In genomic region chr22:33806191-33806590, GRCh38 we compare ENCODE assay signal across 18 cellular contexts.
DNase-seq lines count a peak whose midpoint lies in the region; ATAC-seq, FAIRE-seq and TF ChIP-seq lines count a peak whose summit lies in the region.
"Had no signal": no experiment of that assay in that cellular context is flagged by ENCODE, and none has a peak within 500 bp of the region (broad histone marks: within the 10 kb centered on the region; RNA-seq: fewer than 3 reads in every experiment).

No MANE protein-coding gene starts in this region.

- H3K27ac ChIP-seq in right lobe of liver, result peak overlapping the region in 1 of 3 donors; percentile 34
- H3K27ac ChIP-seq: esophagus squamous epithelium, hepatocyte, parathyroid adenoma had no signal

- H3K4me1 Mint-ChIP-seq in mesothelial cell of epicardium, result peaks cover 6% of the 10 kb centered on the region
- H3K4me1 Mint-ChIP-seq: activated naive CD8-positive, alpha-beta T cell treated with anti-CD3 and anti-CD28 coated beads, Interleukin-2, amount 10 ng/mL, durations not matched to agents 7 days and 5 days had no signal

- ATAC-seq in GM19438 (IDR thresholded peaks at IDR 0.05; ENCODE audit: low read depth, unreplicated experiment) (peak; percentile 70), HG03432 (IDR thresholded peaks at IDR 0.05; ENCODE audit: unreplicated experiment) (peak; percentile 59), right lobe of liver (peak; percentile 87 to 96 (median 92))
- ATAC-seq: activated CD8-positive, alpha-beta T cell treated with anti-CD3 and anti-CD28 coated beads for 36 hours had no signal

- no peaks in the 10 kb centered on the region for H3K27me3 Mint-ChIP-seq in mesothelial cell of epicardium (ENCODE audit: low read depth)
- H3K27me3 Mint-ChIP-seq: activated CD8-positive, alpha-beta T cell treated with anti-CD3 and anti-CD28 coated beads for 36 hours; activated naive CD8-positive, alpha-beta T cell treated with anti-CD3 and anti-CD28 coated beads, Interleukin-2, amount 10 ng/mL, durations not matched to agents 7 days and 5 days; stimulated activated naive CD8-positive, alpha-beta T cell treated with anti-CD3 and anti-CD28 coated beads, Interleukin-15, Interleukin-2, amounts not matched to agents 100 ng/mL and 50 ng/mL, for 24 hours had no signal

- no peak overlapping the region for H3K4me3 ChIP-seq in right lobe of liver
- H3K4me3 ChIP-seq: esophagus squamous epithelium, hepatocyte had no signal

- H3K9me3 Mint-ChIP-seq in mesothelial cell of epicardium, result peaks cover 10% of the 10 kb centered on the region

- CTCF ChIA-PET in GM10248 (lab: Yijun Ruan, JAX), result interaction anchor here (0.7 to 1.5 kb wide), 8 partner anchors 9 to 59 kb away, joined by 3 to 5 read pairs (median 4); no protein-coding TSS in a partner anchor

- H3K27me3 ChIP-seq in right lobe of liver, result no peaks in the 10 kb centered on the region
- H3K27me3 ChIP-seq: esophagus squamous epithelium, hepatocyte had no signal

- no peak overlapping the region for H3K27ac Mint-ChIP-seq in mesothelial cell of epicardium
- H3K27ac Mint-ChIP-seq: activated CD8-positive, alpha-beta T cell treated with anti-CD3 and anti-CD28 coated beads for 36 hours; activated naive CD8-positive, alpha-beta T cell treated with anti-CD3 and anti-CD28 coated beads, Interleukin-2, amount 10 ng/mL, durations not matched to agents 7 days and 5 days; stimulated activated naive CD8-positive, alpha-beta T cell treated with anti-CD3 and anti-CD28 coated beads, Interleukin-15, Interleukin-2, amounts not matched to agents 100 ng/mL and 50 ng/mL, for 24 hours had no signal

- H3K36me3 Mint-ChIP-seq in mesothelial cell of epicardium, result no peaks in the 10 kb centered on the region
- H3K36me3 Mint-ChIP-seq: activated naive CD8-positive, alpha-beta T cell treated with anti-CD3 and anti-CD28 coated beads, Interleukin-2, amount 10 ng/mL, durations not matched to agents 7 days and 5 days had no signal

- POLR2A ChIA-PET in GM10248 (lab: Yijun Ruan, JAX), result no interaction called here

- H3K36me3 ChIP-seq in right lobe of liver, result no peaks in the 10 kb centered on the region
- H3K36me3 ChIP-seq: esophagus squamous epithelium had no signal

- no peaks in the 10 kb centered on the region for H3K9me3 ChIP-seq in right lobe of liver
- H3K9me3 ChIP-seq: esophagus squamous epithelium had no signal

- intact Hi-C loops in right lobe of liver (cut with DNase I), result no loop called here

- TF ChIP-seq POLR2A in right lobe of liver (IDR thresholded peaks at IDR 0.05), result no peak

- no peak for FAIRE-seq in urothelium cell line (lab: Jason Lieb, UNC)

- DNase-seq in GM10248 (ENCODE audit: extremely low spot score) (peak; percentile 19), right lobe of liver (peak; percentile 43 to 73 (median 61)), urothelium cell line (ENCODE audit: low spot score) (no peak), mesothelial cell of epicardium (ENCODE audit: low spot score in 2 of 2, unreplicated experiment in 2 of 2) (no peak), NOMO-1 treated with DMSO at 0.1 percent for 48 hours (lab: John Stamatoyannopoulos, UW; ENCODE audit: unreplicated experiment) (no peak), DMS 273 (lab: John Stamatoyannopoulos, UW; ENCODE audit: unreplicated experiment) (no peak)
- DNase-seq: activated CD8-positive, alpha-beta T cell treated with anti-CD3 and anti-CD28 coated beads for 36 hours; activated naive CD8-positive, alpha-beta T cell treated with anti-CD3 and anti-CD28 coated beads, Interleukin-2, amount 10 ng/mL, durations not matched to agents 7 days and 5 days; COR-L47; esophagus squamous epithelium; GF-D8; NCI-H187 treated with DMSO at 0.1 percent for 48 hours; NCI-H510A treated with DMSO at 0.1 percent for 48 hours had no signal

- no peak overlapping the region for H3K4me3 Mint-ChIP-seq in mesothelial cell of epicardium
- H3K4me3 Mint-ChIP-seq: activated CD8-positive, alpha-beta T cell treated with anti-CD3 and anti-CD28 coated beads for 36 hours; activated naive CD8-positive, alpha-beta T cell treated with anti-CD3 and anti-CD28 coated beads, Interleukin-2, amount 10 ng/mL, durations not matched to agents 7 days and 5 days; stimulated activated naive CD8-positive, alpha-beta T cell treated with anti-CD3 and anti-CD28 coated beads, Interleukin-15, Interleukin-2, amounts not matched to agents 100 ng/mL and 50 ng/mL, for 24 hours had no signal

- 43% methylated on average over 2 of the region's 3 CpGs for WGBS in right lobe of liver (ENCODE audit: insufficient coverage, low coverage, low lambda C conversion rate, missing lambda C conversion rate)

- TF ChIP-seq CTCF in GM10248 (IDR thresholded peaks at IDR 0.05; ENCODE audit: control extremely low read depth, extremely low read depth, low read depth, missing control alignments) (no peak), right lobe of liver (IDR thresholded peaks at IDR 0.05) (no peak), mesothelial cell of epicardium (IDR thresholded peaks at IDR 0.05; ENCODE audit: unreplicated experiment) (no peak)

- peaks cover 0 to 7% (median 0%) of the 10 kb centered on the region in 4 donors for H3K4me1 ChIP-seq in right lobe of liver
- H3K4me1 ChIP-seq: parathyroid adenoma had no signal

Comparison
In these comparisons a context has a peak if more than half of its experiments do, and no peak if none do; other contexts are left out.
1. DNase-seq: peak in GM10248 (single experiment) and right lobe of liver (3 of 3); none in urothelium cell line (single experiment), mesothelial cell of epicardium (0 of 2), NOMO-1 treated with DMSO at 0.1 percent for 48 hours (single experiment) and DMS 273 (single experiment).
2. Peak in every context shown above with its lines, with median percentiles within 50 percentile points of each other: ATAC-seq.